ENCODE assay signal across 1 cellular context in the genomic region with DNA sequence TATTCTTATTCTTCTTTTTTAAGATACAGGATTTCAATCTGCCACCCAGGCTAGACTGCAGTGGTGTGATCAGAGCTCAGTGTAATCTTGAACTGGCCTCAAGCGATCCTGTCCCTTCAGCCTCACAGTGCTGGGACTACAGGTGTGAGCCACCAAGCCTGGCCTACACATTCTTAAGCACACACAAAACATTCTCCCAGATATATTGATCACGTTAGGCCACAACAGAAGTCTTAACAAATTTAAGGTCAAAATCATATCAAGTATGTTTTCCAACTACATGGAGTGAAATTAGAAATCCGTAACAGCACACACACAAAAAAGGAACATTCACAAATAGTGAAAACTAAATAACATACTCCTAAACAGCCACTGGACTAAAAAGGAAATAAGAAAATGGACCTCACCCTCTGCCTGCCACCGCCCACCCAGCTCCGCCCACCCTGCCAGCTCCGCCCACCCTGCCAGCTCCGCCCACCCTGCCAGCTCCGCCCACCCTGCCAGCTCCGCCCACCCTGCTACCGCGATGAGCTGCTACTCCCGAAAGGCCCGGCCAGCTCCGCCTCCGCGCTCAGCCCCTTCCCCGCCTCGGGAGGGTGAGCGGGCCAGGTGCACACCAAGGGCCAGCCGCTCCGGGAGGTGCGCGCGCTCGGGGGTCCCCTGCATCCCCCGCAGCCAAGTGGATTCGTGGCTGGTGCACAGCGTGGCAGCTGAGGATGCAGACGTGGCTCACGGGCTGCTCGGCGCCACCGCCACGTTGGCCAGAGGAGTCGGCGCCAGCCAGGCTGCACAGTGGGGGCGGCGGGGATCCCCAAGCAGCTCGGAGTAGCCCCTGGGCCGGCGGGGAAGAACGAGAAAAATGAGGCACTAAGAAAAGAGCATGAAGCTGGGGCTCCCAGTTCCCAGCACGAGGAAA.
TF ChIP-seq lines count a peak whose summit lies in the region.

No MANE protein-coding gene starts in this region.

TF ChIP-seq in K562, 482 proteins besides CTCF, POLR2A, EP300 and RAD21 (continued from another document and continues in another):
- TF ChIP-seq FOXJ2 (tag; IDR thresholded peaks at IDR 0.05) (no peak), NR3C1 (CRISPR knock-in tag; IDR thresholded peaks at IDR 0.05) (no peak; the same call in 1 of the 2 replicates), BCL6 (CRISPR knock-in tag; IDR thresholded peaks at IDR 0.05) (no peak), KAT7 (CRISPR knock-in tag; IDR thresholded peaks at IDR 0.05; ENCODE audit: borderline replicate concordance) (0 out of 2 replicates have a peak, but pooled peaks have one; percentile 39), RBM25 (IDR thresholded peaks at IDR 0.05; ENCODE audit: low read depth, low read length, severe bottlenecking) (peak; percentile 45), HNRNPLL (IDR thresholded peaks at IDR 0.05; ENCODE audit: low read depth, low read length, poor library complexity, severe bottlenecking) (no peak), ZNF408 (CRISPR knock-in tag; IDR thresholded peaks at IDR 0.05; ENCODE audit: low read depth) (no peak), MECOM (CRISPR knock-in tag; IDR thresholded peaks at IDR 0.05) (no peak), ZNF76 (CRISPR knock-in tag; IDR thresholded peaks at IDR 0.05; ENCODE audit: borderline replicate concordance) (no peak), ZKSCAN3 (CRISPR knock-in tag; IDR thresholded peaks at IDR 0.05) (no peak), RFX1 (IDR thresholded peaks at IDR 0.05) (no peak), BDP1 (IDR thresholded peaks at IDR 0.05; ENCODE audit: insufficient read depth, insufficient read length) (no peak), ZNF311 (CRISPR knock-in tag; IDR thresholded peaks at IDR 0.05) (no peak), ZEB2 (IDR thresholded peaks at IDR 0.05) (0 out of 2 replicates have a peak, but pooled peaks have one; percentile 13), TBP (optimal IDR thresholded peaks at IDR 0.05; ENCODE audit: low read depth, low read length) (no peak), POLR2B (IDR thresholded peaks at IDR 0.05; ENCODE audit: low read depth, partially characterized antibody) (peak; percentile 73), POLR2G (IDR thresholded peaks at IDR 0.05; ENCODE audit: low read depth, low read length) (peak; percentile 92), RBM14 (IDR thresholded peaks at IDR 0.05; ENCODE audit: borderline replicate concordance, insufficient read depth, low read depth, low read length) (no peak), CCNT2 (IDR thresholded peaks at IDR 0.05; ENCODE audit: borderline replicate concordance, extremely low read depth, insufficient read length, low read depth, low read length) (peak; percentile 40), LEF1 (IDR thresholded peaks at IDR 0.05) (no peak), SMAD1 (IDR thresholded peaks at IDR 0.05; ENCODE audit: low read depth, low read length, partially characterized antibody) (no peak), ATF1 (CRISPR knock-in tag; IDR thresholded peaks at IDR 0.05) (no peak), ATF1 (tag; IDR thresholded peaks at IDR 0.05) (no peak), DMBX1 (CRISPR knock-in tag; IDR thresholded peaks at IDR 0.05; ENCODE audit: borderline replicate concordance) (no peak)
- TF ChIP-seq, protein P1, sequence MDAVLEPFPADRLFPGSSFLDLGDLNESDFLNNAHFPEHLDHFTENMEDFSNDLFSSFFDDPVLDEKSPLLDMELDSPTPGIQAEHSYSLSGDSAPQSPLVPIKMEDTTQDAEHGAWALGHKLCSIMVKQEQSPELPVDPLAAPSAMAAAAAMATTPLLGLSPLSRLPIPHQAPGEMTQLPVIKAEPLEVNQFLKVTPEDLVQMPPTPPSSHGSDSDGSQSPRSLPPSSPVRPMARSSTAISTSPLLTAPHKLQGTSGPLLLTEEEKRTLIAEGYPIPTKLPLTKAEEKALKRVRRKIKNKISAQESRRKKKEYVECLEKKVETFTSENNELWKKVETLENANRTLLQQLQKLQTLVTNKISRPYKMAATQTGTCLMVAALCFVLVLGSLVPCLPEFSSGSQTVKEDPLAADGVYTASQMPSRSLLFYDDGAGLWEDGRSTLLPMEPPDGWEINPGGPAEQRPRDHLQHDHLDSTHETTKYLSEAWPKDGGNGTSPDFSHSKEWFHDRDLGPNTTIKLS (IDR thresholded peaks at IDR 0.05; ENCODE audit: borderline replicate concordance, low read depth) = peak; percentile 92
- TF ChIP-seq, protein P2, sequence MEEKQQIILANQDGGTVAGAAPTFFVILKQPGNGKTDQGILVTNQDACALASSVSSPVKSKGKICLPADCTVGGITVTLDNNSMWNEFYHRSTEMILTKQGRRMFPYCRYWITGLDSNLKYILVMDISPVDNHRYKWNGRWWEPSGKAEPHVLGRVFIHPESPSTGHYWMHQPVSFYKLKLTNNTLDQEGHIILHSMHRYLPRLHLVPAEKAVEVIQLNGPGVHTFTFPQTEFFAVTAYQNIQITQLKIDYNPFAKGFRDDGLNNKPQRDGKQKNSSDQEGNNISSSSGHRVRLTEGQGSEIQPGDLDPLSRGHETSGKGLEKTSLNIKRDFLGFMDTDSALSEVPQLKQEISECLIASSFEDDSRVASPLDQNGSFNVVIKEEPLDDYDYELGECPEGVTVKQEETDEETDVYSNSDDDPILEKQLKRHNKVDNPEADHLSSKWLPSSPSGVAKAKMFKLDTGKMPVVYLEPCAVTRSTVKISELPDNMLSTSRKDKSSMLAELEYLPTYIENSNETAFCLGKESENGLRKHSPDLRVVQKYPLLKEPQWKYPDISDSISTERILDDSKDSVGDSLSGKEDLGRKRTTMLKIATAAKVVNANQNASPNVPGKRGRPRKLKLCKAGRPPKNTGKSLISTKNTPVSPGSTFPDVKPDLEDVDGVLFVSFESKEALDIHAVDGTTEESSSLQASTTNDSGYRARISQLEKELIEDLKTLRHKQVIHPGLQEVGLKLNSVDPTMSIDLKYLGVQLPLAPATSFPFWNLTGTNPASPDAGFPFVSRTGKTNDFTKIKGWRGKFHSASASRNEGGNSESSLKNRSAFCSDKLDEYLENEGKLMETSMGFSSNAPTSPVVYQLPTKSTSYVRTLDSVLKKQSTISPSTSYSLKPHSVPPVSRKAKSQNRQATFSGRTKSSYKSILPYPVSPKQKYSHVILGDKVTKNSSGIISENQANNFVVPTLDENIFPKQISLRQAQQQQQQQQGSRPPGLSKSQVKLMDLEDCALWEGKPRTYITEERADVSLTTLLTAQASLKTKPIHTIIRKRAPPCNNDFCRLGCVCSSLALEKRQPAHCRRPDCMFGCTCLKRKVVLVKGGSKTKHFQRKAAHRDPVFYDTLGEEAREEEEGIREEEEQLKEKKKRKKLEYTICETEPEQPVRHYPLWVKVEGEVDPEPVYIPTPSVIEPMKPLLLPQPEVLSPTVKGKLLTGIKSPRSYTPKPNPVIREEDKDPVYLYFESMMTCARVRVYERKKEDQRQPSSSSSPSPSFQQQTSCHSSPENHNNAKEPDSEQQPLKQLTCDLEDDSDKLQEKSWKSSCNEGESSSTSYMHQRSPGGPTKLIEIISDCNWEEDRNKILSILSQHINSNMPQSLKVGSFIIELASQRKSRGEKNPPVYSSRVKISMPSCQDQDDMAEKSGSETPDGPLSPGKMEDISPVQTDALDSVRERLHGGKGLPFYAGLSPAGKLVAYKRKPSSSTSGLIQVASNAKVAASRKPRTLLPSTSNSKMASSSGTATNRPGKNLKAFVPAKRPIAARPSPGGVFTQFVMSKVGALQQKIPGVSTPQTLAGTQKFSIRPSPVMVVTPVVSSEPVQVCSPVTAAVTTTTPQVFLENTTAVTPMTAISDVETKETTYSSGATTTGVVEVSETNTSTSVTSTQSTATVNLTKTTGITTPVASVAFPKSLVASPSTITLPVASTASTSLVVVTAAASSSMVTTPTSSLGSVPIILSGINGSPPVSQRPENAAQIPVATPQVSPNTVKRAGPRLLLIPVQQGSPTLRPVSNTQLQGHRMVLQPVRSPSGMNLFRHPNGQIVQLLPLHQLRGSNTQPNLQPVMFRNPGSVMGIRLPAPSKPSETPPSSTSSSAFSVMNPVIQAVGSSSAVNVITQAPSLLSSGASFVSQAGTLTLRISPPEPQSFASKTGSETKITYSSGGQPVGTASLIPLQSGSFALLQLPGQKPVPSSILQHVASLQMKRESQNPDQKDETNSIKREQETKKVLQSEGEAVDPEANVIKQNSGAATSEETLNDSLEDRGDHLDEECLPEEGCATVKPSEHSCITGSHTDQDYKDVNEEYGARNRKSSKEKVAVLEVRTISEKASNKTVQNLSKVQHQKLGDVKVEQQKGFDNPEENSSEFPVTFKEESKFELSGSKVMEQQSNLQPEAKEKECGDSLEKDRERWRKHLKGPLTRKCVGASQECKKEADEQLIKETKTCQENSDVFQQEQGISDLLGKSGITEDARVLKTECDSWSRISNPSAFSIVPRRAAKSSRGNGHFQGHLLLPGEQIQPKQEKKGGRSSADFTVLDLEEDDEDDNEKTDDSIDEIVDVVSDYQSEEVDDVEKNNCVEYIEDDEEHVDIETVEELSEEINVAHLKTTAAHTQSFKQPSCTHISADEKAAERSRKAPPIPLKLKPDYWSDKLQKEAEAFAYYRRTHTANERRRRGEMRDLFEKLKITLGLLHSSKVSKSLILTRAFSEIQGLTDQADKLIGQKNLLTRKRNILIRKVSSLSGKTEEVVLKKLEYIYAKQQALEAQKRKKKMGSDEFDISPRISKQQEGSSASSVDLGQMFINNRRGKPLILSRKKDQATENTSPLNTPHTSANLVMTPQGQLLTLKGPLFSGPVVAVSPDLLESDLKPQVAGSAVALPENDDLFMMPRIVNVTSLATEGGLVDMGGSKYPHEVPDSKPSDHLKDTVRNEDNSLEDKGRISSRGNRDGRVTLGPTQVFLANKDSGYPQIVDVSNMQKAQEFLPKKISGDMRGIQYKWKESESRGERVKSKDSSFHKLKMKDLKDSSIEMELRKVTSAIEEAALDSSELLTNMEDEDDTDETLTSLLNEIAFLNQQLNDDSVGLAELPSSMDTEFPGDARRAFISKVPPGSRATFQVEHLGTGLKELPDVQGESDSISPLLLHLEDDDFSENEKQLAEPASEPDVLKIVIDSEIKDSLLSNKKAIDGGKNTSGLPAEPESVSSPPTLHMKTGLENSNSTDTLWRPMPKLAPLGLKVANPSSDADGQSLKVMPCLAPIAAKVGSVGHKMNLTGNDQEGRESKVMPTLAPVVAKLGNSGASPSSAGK (IDR thresholded peaks at IDR 0.05) = peak; percentile 59
- TF ChIP-seq, protein P3, sequence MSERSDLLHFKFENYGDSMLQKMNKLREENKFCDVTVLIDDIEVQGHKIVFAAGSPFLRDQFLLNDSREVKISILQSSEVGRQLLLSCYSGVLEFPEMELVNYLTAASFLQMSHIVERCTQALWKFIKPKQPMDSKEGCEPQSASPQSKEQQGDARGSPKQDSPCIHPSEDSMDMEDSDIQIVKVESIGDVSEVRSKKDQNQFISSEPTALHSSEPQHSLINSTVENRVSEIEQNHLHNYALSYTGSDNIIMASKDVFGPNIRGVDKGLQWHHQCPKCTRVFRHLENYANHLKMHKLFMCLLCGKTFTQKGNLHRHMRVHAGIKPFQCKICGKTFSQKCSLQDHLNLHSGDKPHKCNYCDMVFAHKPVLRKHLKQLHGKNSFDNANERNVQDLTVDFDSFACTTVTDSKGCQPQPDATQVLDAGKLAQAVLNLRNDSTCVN (CRISPR knock-in tag; IDR thresholded peaks at IDR 0.05) = no peak
- TF ChIP-seq, protein P4, sequence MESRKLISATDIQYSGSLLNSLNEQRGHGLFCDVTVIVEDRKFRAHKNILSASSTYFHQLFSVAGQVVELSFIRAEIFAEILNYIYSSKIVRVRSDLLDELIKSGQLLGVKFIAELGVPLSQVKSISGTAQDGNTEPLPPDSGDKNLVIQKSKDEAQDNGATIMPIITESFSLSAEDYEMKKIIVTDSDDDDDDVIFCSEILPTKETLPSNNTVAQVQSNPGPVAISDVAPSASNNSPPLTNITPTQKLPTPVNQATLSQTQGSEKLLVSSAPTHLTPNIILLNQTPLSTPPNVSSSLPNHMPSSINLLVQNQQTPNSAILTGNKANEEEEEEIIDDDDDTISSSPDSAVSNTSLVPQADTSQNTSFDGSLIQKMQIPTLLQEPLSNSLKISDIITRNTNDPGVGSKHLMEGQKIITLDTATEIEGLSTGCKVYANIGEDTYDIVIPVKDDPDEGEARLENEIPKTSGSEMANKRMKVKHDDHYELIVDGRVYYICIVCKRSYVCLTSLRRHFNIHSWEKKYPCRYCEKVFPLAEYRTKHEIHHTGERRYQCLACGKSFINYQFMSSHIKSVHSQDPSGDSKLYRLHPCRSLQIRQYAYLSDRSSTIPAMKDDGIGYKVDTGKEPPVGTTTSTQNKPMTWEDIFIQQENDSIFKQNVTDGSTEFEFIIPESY (CRISPR knock-in tag; IDR thresholded peaks at IDR 0.05) = no peak
- TF ChIP-seq, protein P5, sequence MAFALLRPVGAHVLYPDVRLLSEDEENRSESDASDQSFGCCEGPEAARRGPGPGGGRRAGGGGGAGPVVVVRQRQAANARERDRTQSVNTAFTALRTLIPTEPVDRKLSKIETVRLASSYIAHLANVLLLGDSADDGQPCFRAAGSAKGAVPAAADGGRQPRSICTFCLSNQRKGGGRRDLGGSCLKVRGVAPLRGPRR (CRISPR knock-in tag; IDR thresholded peaks at IDR 0.05) = no peak
- TF ChIP-seq, protein P6, sequence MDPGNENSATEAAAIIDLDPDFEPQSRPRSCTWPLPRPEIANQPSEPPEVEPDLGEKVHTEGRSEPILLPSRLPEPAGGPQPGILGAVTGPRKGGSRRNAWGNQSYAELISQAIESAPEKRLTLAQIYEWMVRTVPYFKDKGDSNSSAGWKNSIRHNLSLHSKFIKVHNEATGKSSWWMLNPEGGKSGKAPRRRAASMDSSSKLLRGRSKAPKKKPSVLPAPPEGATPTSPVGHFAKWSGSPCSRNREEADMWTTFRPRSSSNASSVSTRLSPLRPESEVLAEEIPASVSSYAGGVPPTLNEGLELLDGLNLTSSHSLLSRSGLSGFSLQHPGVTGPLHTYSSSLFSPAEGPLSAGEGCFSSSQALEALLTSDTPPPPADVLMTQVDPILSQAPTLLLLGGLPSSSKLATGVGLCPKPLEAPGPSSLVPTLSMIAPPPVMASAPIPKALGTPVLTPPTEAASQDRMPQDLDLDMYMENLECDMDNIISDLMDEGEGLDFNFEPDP (CRISPR knock-in tag; IDR thresholded peaks at IDR 0.05) = no peak
- TF ChIP-seq, protein P7, sequence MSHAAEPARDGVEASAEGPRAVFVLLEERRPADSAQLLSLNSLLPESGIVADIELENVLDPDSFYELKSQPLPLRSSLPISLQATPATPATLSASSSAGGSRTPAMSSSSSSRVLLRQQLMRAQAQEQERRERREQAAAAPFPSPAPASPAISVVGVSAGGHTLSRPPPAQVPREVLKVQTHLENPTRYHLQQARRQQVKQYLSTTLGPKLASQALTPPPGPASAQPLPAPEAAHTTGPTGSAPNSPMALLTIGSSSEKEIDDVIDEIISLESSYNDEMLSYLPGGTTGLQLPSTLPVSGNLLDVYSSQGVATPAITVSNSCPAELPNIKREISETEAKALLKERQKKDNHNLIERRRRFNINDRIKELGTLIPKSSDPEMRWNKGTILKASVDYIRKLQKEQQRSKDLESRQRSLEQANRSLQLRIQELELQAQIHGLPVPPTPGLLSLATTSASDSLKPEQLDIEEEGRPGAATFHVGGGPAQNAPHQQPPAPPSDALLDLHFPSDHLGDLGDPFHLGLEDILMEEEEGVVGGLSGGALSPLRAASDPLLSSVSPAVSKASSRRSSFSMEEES (CRISPR knock-in tag; IDR thresholded peaks at IDR 0.05) = no peak
- TF ChIP-seq, protein P8, sequence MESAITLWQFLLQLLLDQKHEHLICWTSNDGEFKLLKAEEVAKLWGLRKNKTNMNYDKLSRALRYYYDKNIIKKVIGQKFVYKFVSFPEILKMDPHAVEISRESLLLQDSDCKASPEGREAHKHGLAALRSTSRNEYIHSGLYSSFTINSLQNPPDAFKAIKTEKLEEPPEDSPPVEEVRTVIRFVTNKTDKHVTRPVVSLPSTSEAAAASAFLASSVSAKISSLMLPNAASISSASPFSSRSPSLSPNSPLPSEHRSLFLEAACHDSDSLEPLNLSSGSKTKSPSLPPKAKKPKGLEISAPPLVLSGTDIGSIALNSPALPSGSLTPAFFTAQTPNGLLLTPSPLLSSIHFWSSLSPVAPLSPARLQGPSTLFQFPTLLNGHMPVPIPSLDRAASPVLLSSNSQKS (CRISPR knock-in tag; IDR thresholded peaks at IDR 0.05) = no peak
